ENCODE assay signal across 1 cellular context in genomic region chr15:52295421-52295991, GRCh38.
TF ChIP-seq lines count a peak whose summit lies in the region.

A gene with protein sequence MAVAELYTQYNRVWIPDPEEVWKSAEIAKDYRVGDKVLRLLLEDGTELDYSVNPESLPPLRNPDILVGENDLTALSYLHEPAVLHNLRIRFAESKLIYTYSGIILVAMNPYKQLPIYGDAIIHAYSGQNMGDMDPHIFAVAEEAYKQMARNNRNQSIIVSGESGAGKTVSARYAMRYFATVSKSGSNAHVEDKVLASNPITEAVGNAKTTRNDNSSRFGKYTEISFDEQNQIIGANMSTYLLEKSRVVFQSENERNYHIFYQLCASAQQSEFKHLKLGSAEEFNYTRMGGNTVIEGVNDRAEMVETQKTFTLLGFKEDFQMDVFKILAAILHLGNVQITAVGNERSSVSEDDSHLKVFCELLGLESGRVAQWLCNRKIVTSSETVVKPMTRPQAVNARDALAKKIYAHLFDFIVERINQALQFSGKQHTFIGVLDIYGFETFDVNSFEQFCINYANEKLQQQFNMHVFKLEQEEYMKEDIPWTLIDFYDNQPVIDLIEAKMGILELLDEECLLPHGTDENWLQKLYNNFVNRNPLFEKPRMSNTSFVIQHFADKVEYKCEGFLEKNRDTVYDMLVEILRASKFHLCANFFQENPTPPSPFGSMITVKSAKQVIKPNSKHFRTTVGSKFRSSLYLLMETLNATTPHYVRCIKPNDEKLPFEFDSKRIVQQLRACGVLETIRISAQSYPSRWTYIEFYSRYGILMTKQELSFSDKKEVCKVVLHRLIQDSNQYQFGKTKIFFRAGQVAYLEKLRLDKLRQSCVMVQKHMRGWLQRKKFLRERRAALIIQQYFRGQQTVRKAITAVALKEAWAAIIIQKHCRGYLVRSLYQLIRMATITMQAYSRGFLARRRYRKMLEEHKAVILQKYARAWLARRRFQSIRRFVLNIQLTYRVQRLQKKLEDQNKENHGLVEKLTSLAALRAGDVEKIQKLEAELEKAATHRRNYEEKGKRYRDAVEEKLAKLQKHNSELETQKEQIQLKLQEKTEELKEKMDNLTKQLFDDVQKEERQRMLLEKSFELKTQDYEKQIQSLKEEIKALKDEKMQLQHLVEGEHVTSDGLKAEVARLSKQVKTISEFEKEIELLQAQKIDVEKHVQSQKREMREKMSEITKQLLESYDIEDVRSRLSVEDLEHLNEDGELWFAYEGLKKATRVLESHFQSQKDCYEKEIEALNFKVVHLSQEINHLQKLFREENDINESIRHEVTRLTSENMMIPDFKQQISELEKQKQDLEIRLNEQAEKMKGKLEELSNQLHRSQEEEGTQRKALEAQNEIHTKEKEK (N-terminal part only) (minus strand): TSS chr15:52295804. CDS start chr15:52295636, 168 bp downstream.

TF ChIP-seq in H1, 55 proteins besides CTCF, POLR2A, EP300 and RAD21:
- no peak for TF ChIP-seq POU5F1 (IDR thresholded peaks at IDR 0.05; ENCODE audit: low read depth, low read length)
- TF ChIP-seq SAP30 (IDR thresholded peaks at IDR 0.05; ENCODE audit: insufficient read depth, insufficient replicate concordance, low read length), result no peak
- TF ChIP-seq EZH2 (IDR thresholded peaks at IDR 0.05; ENCODE audit: low read depth, low read length, severe bottlenecking), result no peak
- peak; percentile 45; the same call in 1 of the 2 replicates for TF ChIP-seq POLR2AphosphoS5 (IDR thresholded peaks at IDR 0.05; ENCODE audit: low read depth, low read length)
- TF ChIP-seq CHD2 (IDR thresholded peaks at IDR 0.05; ENCODE audit: low read length), result no peak
- TF ChIP-seq TEAD4 (IDR thresholded peaks at IDR 0.05; ENCODE audit: low read depth, low read length), result no peak
- TF ChIP-seq HDAC2 (IDR thresholded peaks at IDR 0.05; ENCODE audit: borderline replicate concordance in 1 of 2, low read depth in 2 of 2, low read length in 2 of 2), result no peak
- no peak for TF ChIP-seq CEBPB (IDR thresholded peaks at IDR 0.05; ENCODE audit: low read depth, low read length)
- TF ChIP-seq, protein P1, sequence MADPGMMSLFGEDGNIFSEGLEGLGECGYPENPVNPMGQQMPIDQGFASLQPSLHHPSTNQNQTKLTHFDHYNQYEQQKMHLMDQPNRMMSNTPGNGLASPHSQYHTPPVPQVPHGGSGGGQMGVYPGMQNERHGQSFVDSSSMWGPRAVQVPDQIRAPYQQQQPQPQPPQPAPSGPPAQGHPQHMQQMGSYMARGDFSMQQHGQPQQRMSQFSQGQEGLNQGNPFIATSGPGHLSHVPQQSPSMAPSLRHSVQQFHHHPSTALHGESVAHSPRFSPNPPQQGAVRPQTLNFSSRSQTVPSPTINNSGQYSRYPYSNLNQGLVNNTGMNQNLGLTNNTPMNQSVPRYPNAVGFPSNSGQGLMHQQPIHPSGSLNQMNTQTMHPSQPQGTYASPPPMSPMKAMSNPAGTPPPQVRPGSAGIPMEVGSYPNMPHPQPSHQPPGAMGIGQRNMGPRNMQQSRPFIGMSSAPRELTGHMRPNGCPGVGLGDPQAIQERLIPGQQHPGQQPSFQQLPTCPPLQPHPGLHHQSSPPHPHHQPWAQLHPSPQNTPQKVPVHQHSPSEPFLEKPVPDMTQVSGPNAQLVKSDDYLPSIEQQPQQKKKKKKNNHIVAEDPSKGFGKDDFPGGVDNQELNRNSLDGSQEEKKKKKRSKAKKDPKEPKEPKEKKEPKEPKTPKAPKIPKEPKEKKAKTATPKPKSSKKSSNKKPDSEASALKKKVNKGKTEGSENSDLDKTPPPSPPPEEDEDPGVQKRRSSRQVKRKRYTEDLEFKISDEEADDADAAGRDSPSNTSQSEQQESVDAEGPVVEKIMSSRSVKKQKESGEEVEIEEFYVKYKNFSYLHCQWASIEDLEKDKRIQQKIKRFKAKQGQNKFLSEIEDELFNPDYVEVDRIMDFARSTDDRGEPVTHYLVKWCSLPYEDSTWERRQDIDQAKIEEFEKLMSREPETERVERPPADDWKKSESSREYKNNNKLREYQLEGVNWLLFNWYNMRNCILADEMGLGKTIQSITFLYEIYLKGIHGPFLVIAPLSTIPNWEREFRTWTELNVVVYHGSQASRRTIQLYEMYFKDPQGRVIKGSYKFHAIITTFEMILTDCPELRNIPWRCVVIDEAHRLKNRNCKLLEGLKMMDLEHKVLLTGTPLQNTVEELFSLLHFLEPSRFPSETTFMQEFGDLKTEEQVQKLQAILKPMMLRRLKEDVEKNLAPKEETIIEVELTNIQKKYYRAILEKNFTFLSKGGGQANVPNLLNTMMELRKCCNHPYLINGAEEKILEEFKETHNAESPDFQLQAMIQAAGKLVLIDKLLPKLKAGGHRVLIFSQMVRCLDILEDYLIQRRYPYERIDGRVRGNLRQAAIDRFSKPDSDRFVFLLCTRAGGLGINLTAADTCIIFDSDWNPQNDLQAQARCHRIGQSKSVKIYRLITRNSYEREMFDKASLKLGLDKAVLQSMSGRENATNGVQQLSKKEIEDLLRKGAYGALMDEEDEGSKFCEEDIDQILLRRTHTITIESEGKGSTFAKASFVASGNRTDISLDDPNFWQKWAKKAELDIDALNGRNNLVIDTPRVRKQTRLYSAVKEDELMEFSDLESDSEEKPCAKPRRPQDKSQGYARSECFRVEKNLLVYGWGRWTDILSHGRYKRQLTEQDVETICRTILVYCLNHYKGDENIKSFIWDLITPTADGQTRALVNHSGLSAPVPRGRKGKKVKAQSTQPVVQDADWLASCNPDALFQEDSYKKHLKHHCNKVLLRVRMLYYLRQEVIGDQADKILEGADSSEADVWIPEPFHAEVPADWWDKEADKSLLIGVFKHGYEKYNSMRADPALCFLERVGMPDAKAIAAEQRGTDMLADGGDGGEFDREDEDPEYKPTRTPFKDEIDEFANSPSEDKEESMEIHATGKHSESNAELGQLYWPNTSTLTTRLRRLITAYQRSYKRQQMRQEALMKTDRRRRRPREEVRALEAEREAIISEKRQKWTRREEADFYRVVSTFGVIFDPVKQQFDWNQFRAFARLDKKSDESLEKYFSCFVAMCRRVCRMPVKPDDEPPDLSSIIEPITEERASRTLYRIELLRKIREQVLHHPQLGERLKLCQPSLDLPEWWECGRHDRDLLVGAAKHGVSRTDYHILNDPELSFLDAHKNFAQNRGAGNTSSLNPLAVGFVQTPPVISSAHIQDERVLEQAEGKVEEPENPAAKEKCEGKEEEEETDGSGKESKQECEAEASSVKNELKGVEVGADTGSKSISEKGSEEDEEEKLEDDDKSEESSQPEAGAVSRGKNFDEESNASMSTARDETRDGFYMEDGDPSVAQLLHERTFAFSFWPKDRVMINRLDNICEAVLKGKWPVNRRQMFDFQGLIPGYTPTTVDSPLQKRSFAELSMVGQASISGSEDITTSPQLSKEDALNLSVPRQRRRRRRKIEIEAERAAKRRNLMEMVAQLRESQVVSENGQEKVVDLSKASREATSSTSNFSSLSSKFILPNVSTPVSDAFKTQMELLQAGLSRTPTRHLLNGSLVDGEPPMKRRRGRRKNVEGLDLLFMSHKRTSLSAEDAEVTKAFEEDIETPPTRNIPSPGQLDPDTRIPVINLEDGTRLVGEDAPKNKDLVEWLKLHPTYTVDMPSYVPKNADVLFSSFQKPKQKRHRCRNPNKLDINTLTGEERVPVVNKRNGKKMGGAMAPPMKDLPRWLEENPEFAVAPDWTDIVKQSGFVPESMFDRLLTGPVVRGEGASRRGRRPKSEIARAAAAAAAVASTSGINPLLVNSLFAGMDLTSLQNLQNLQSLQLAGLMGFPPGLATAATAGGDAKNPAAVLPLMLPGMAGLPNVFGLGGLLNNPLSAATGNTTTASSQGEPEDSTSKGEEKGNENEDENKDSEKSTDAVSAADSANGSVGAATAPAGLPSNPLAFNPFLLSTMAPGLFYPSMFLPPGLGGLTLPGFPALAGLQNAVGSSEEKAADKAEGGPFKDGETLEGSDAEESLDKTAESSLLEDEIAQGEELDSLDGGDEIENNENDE (IDR thresholded peaks at IDR 0.05; ENCODE audit: insufficient replicate concordance, low read length), result no peak
- TF ChIP-seq ZNF274 (IDR thresholded peaks at IDR 0.05; ENCODE audit: borderline replicate concordance, extremely low read depth, low read length), result no peak
- TF ChIP-seq SIRT6 (IDR thresholded peaks at IDR 0.05; ENCODE audit: low read length), result no peak
- no peak for TF ChIP-seq SUZ12 (IDR thresholded peaks at IDR 0.05; ENCODE audit: low read length)
- TF ChIP-seq NANOG (IDR thresholded peaks at IDR 0.05; ENCODE audit: insufficient read depth, low read depth, low read length, poor library complexity, severe bottlenecking), result no peak
- no peak for TF ChIP-seq MAFK (IDR thresholded peaks at IDR 0.05; ENCODE audit: low read depth, low read length)
- no peak for TF ChIP-seq GTF2F1 (IDR thresholded peaks at IDR 0.05; ENCODE audit: borderline replicate concordance, low read depth, low read length)
- TF ChIP-seq KDM4A (IDR thresholded peaks at IDR 0.05; ENCODE audit: low read depth, low read length, severe bottlenecking), result peak; percentile 92
- TF ChIP-seq PHF8 (conservative IDR thresholded peaks at IDR 0.05; ENCODE audit: low read depth, low read length), result peak; percentile 74
- TF ChIP-seq RNF2 (IDR thresholded peaks at IDR 0.05; ENCODE audit: borderline replicate concordance, low read depth, low read length, missing control alignments, poor library complexity, severe bottlenecking), result no peak
- no peak for TF ChIP-seq SIX5 (IDR thresholded peaks at IDR 0.05; ENCODE audit: low read depth, low read length)
- no peak for TF ChIP-seq BRCA1 (IDR thresholded peaks at IDR 0.05; ENCODE audit: low read depth, low read length)
- TF ChIP-seq CREB1 (IDR thresholded peaks at IDR 0.05), result no peak
- peak; percentile 81 for TF ChIP-seq TAF1 (IDR thresholded peaks at IDR 0.05; ENCODE audit: low read depth, low read length)
- TF ChIP-seq YY1 (IDR thresholded peaks at IDR 0.05; ENCODE audit: low read depth, low read length), result peak; percentile 75; the same call in 1 of the 2 replicates
- TF ChIP-seq SRF (IDR thresholded peaks at IDR 0.05; ENCODE audit: low read depth, low read length), result no peak
- no peak for TF ChIP-seq SP1 (IDR thresholded peaks at IDR 0.05; ENCODE audit: low read depth, low read length)
- TF ChIP-seq RBBP5 (IDR thresholded peaks at IDR 0.05; ENCODE audit: borderline replicate concordance, low read depth, low read length), result no peak; the same call in 1 of the 2 replicates
- TF ChIP-seq SIN3A (conservative IDR thresholded peaks at IDR 0.05 in 1 of 2, IDR thresholded peaks at IDR 0.05 in 1 of 2; ENCODE audit: low read depth in 1 of 2, low read length in 2 of 2), result 0 out of 4 replicates have a peak, but pooled peaks of 1 of the 2 experiments have one; percentile 38
- no peak for TF ChIP-seq ATF3 (IDR thresholded peaks at IDR 0.05; ENCODE audit: insufficient read depth, low read depth, low read length)
- peak; percentile 80 for TF ChIP-seq TBP (IDR thresholded peaks at IDR 0.05; ENCODE audit: low read depth, low read length)
- no peak for TF ChIP-seq HDAC6 (IDR thresholded peaks at IDR 0.05; ENCODE audit: low read depth, low read length)
- TF ChIP-seq, protein P2, sequence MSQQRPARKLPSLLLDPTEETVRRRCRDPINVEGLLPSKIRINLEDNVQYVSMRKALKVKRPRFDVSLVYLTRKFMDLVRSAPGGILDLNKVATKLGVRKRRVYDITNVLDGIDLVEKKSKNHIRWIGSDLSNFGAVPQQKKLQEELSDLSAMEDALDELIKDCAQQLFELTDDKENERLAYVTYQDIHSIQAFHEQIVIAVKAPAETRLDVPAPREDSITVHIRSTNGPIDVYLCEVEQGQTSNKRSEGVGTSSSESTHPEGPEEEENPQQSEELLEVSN (IDR thresholded peaks at IDR 0.05), result peak; percentile 82
- TF ChIP-seq NRF1 (IDR thresholded peaks at IDR 0.05; ENCODE audit: low read depth, low read length), result no peak
- peak; percentile 42 for TF ChIP-seq TAF7 (optimal IDR thresholded peaks at IDR 0.05; ENCODE audit: borderline replicate concordance, low read depth, low read length)
- TF ChIP-seq MAX (IDR thresholded peaks at IDR 0.05), result peak; percentile 59
- peak; percentile 79 for TF ChIP-seq ASH2L (IDR thresholded peaks at IDR 0.05; ENCODE audit: low read length)
